In genomic region chr22:23639661-23640060, GRCh38 we compare ENCODE assay signal across 20 cellular contexts. TPM values are rescaled to one million over a fixed set of nuclear protein-coding genes. Genes with fewer than 3 reads are reported as not detected.
DNase-seq lines count a peak whose midpoint lies in the region; ATAC-seq and TF ChIP-seq lines count a peak whose summit lies in the region.
"Had no signal": no experiment of that assay in that cellular context is flagged by ENCODE, and none has a peak within 500 bp of the region (broad histone marks: within the 10 kb centered on the region; RNA-seq: fewer than 3 reads in every experiment).

No MANE protein-coding gene starts in this region.

- no peak overlapping the region for H3K27ac ChIP-seq in DND-41 (ENCODE audit: low read length)
- no peak overlapping the region for H3K27ac ChIP-seq in upper lobe of left lung
- no peak overlapping the region for H3K27ac ChIP-seq in WERI-Rb-1
- H3K27ac ChIP-seq in transverse colon = no peak overlapping the region

- no peak overlapping the region for H3K4me3 Mint-ChIP-seq in central memory CD8-positive, alpha-beta T cell
- no peak overlapping the region for H3K4me3 Mint-ChIP-seq in activated T-helper 1 cell treated with anti-CD3 and anti-CD28 coated beads, Interleukin-12 subunit alpha, Interleukin-12 subunit beta, Interleukin-2, Interleukin-4 antibody, amounts not matched to agents 30 ng/mL and 10 ng/mL and 1 ng/mL, durations not matched to agents 14 hours and 24 hours and 36 hours
- H3K4me3 Mint-ChIP-seq: CD4-positive, CD25-positive, alpha-beta regulatory T cell had no signal

- H3K36me3 Mint-ChIP-seq in central memory CD8-positive, alpha-beta T cell (ENCODE audit: insufficient read depth) = peaks cover 2% of the 10 kb centered on the region
- peaks cover 4% of the 10 kb centered on the region for H3K36me3 Mint-ChIP-seq in activated T-helper 1 cell treated with anti-CD3 and anti-CD28 coated beads, Interleukin-12 subunit alpha, Interleukin-12 subunit beta, Interleukin-2, Interleukin-4 antibody, amounts not matched to agents 30 ng/mL and 10 ng/mL and 1 ng/mL, durations not matched to agents 14 hours and 24 hours and 36 hours (ENCODE audit: low read depth)

- H3K4me3 ChIP-seq in DND-41 (ENCODE audit: low read depth in 1 of 2, low read length in 2 of 2) (no peak overlapping the region), upper lobe of left lung (no peak overlapping the region), WERI-Rb-1 (ENCODE audit: low read depth, low read length) (no peak overlapping the region), transverse colon (no peak overlapping the region)

- DNase-seq in DND-41 = no peak
- DNase-seq in central memory CD8-positive, alpha-beta T cell (ENCODE audit: low spot score in 2 of 2) = no peak
- DNase-seq in mesenteric fat pad (ENCODE audit: low spot score) = peak; percentile 47
- DNase-seq in upper lobe of left lung = no peak
- DNase-seq in WERI-Rb-1 = no peak
- DNase-seq in transverse colon = no peak
- DNase-seq in activated T-helper 1 cell treated with anti-CD3 and anti-CD28 coated beads, Interleukin-12 subunit alpha, Interleukin-12 subunit beta, Interleukin-2, Interleukin-4 antibody, amounts not matched to agents 30 ng/mL and 10 ng/mL and 1 ng/mL, durations not matched to agents 14 hours and 24 hours and 36 hours (ENCODE audit: low spot score) = no peak
- DNase-seq: CD4-positive, CD25-positive, alpha-beta regulatory T cell; Karpas-422; MV-4-11; NCI-H1105 treated with DMSO at 0.1 percent for 48 hours; NCI-H2029 treated with DMSO at 0.1 percent for 48 hours; NCI-H345; NCI-H524; NCI-H774; NK-92 treated with Interleukin-12 subunit alpha and Interleukin-12 subunit beta, amount 100 ng/mL, for 24 hours had no signal

- TF ChIP-seq EP300 in upper lobe of left lung (IDR thresholded peaks at IDR 0.05) = no peak
- TF ChIP-seq EP300 in transverse colon (IDR thresholded peaks at IDR 0.05; ENCODE audit: low read depth) = no peak

- peak overlapping the region; percentile 30 for H3K27ac Mint-ChIP-seq in central memory CD8-positive, alpha-beta T cell (ENCODE audit: low read depth)
- H3K27ac Mint-ChIP-seq in activated T-helper 1 cell treated with anti-CD3 and anti-CD28 coated beads, Interleukin-12 subunit alpha, Interleukin-12 subunit beta, Interleukin-2, Interleukin-4 antibody, amounts not matched to agents 30 ng/mL and 10 ng/mL and 1 ng/mL, durations not matched to agents 14 hours and 24 hours and 36 hours = no peak overlapping the region
- H3K27ac Mint-ChIP-seq: CD4-positive, CD25-positive, alpha-beta regulatory T cell had no signal

- intact Hi-C loops in transverse colon (cut with DNase I; ENCODE audit: low total_unique reads) = no loop called here
- intact Hi-C loops in activated T-helper 1 cell treated with anti-CD3 and anti-CD28 coated beads, Interleukin-12 subunit alpha, Interleukin-12 subunit beta, Interleukin-2, Interleukin-4 antibody, amounts not matched to agents 30 ng/mL and 10 ng/mL and 1 ng/mL, durations not matched to agents 14 hours and 24 hours and 36 hours (cut with micrococcal nuclease) = no loop called here

- H4K20me1 ChIP-seq in DND-41 (ENCODE audit: insufficient read depth, low read length) = no peaks in the 10 kb centered on the region

- no peaks in the 10 kb centered on the region for H3K9me3 ChIP-seq in DND-41 (ENCODE audit: insufficient read depth, low read length, severe bottlenecking)
- H3K9me3 ChIP-seq in upper lobe of left lung = no peaks in the 10 kb centered on the region
- H3K9me3 ChIP-seq in WERI-Rb-1 (ENCODE audit: severe bottlenecking) = no peaks in the 10 kb centered on the region
- no peaks in the 10 kb centered on the region for H3K9me3 ChIP-seq in transverse colon
- H3K9me3 ChIP-seq: BE2C had no signal

- TF ChIP-seq POLR2A in upper lobe of left lung (IDR thresholded peaks at IDR 0.05) = no peak
- no peak for TF ChIP-seq POLR2A in transverse colon (IDR thresholded peaks at IDR 0.05)

- H3K27me3 Mint-ChIP-seq in central memory CD8-positive, alpha-beta T cell = no peaks in the 10 kb centered on the region
- no peaks in the 10 kb centered on the region for H3K27me3 Mint-ChIP-seq in activated T-helper 1 cell treated with anti-CD3 and anti-CD28 coated beads, Interleukin-12 subunit alpha, Interleukin-12 subunit beta, Interleukin-2, Interleukin-4 antibody, amounts not matched to agents 30 ng/mL and 10 ng/mL and 1 ng/mL, durations not matched to agents 14 hours and 24 hours and 36 hours (ENCODE audit: insufficient read depth)
- H3K27me3 Mint-ChIP-seq: CD4-positive, CD25-positive, alpha-beta regulatory T cell had no signal

- WGBS in upper lobe of left lung, 2 donors = 89 to 96% methylated on average over 4 to 7 of the region's 7 CpGs
- WGBS in transverse colon (ENCODE audit: low coverage in 1 of 2), 2 donors = 92% methylated on average over 7 of the region's 7 CpGs; no CpG with 5 or more reads in 1 of the 2 donors

- H3K27me3 ChIP-seq in DND-41 (ENCODE audit: insufficient read depth, low read length, poor library complexity) (no peaks in the 10 kb centered on the region), upper lobe of left lung (no peaks in the 10 kb centered on the region), WERI-Rb-1 (ENCODE audit: insufficient read depth, low read depth, severe bottlenecking) (no peaks in the 10 kb centered on the region), transverse colon (no peaks in the 10 kb centered on the region)
- H3K27me3 ChIP-seq: BE2C had no signal

- no peak overlapping the region for H3K4me2 ChIP-seq in DND-41 (ENCODE audit: insufficient read depth, low read length)

- peak; percentile 12; the same call in 1 of the 3 replicates for ATAC-seq in DND-41 (ENCODE audit: insufficient read depth, low read depth)
- ATAC-seq in central memory CD8-positive, alpha-beta T cell (replicated peaks; ENCODE audit: extremely low read depth, poor library complexity, severe bottlenecking) = no peak
- peak; percentile 19 to 34 for ATAC-seq in upper lobe of left lung (ENCODE audit: low FRiP score in 2 of 2)

- no peaks in the 10 kb centered on the region for H3K9me3 Mint-ChIP-seq in central memory CD8-positive, alpha-beta T cell
- H3K9me3 Mint-ChIP-seq in activated T-helper 1 cell treated with anti-CD3 and anti-CD28 coated beads, Interleukin-12 subunit alpha, Interleukin-12 subunit beta, Interleukin-2, Interleukin-4 antibody, amounts not matched to agents 30 ng/mL and 10 ng/mL and 1 ng/mL, durations not matched to agents 14 hours and 24 hours and 36 hours = no peaks in the 10 kb centered on the region
- H3K9me3 Mint-ChIP-seq: CD4-positive, CD25-positive, alpha-beta regulatory T cell had no signal

- no peak overlapping the region for H2AFZ ChIP-seq in DND-41 (ENCODE audit: low read depth, low read length)

- no peak for TF ChIP-seq CTCF in DND-41 (IDR thresholded peaks at IDR 0.05; ENCODE audit: borderline replicate concordance, extremely low read depth, low read length, poor library complexity, severe bottlenecking)
- no peak for TF ChIP-seq CTCF in upper lobe of left lung (IDR thresholded peaks at IDR 0.05)
- no peak for TF ChIP-seq CTCF in WERI-Rb-1 (IDR thresholded peaks at IDR 0.05; ENCODE audit: low read depth, low read length)
- no peak for TF ChIP-seq CTCF in transverse colon (IDR thresholded peaks at IDR 0.05)

- no peaks in the 10 kb centered on the region for H3K79me2 ChIP-seq in DND-41 (ENCODE audit: insufficient read depth, low read length)

- H3K4me1 Mint-ChIP-seq in central memory CD8-positive, alpha-beta T cell = no peaks in the 10 kb centered on the region
- no peaks in the 10 kb centered on the region for H3K4me1 Mint-ChIP-seq in activated T-helper 1 cell treated with anti-CD3 and anti-CD28 coated beads, Interleukin-12 subunit alpha, Interleukin-12 subunit beta, Interleukin-2, Interleukin-4 antibody, amounts not matched to agents 30 ng/mL and 10 ng/mL and 1 ng/mL, durations not matched to agents 14 hours and 24 hours and 36 hours (ENCODE audit: low read depth)

- H3K4me1 ChIP-seq in DND-41 (ENCODE audit: insufficient read depth, low read length) (no peaks in the 10 kb centered on the region), upper lobe of left lung (no peaks in the 10 kb centered on the region), transverse colon (no peaks in the 10 kb centered on the region)
- H3K4me1 ChIP-seq: BE2C had no signal

- in situ Hi-C loops in transverse colon (cut with MboI; ENCODE audit: low pct_ligation_motif_present in 1 of 4, low pct_unique_long_range_greater_than_20kb in 1 of 4, low sequenced_read_pairs in 3 of 4) = no loop called here

- H3K36me3 ChIP-seq in DND-41 (ENCODE audit: insufficient read depth, low read length) (no peaks in the 10 kb centered on the region; the same call in 1 of the 2 replicates), upper lobe of left lung (peaks cover 0 to 8% (median 0%) of the 10 kb centered on the region in 4 donors), WERI-Rb-1 (no peaks in the 10 kb centered on the region), transverse colon (no peaks in the 10 kb centered on the region)
- H3K36me3 ChIP-seq: BE2C had no signal

- no peak overlapping the region for H3K9ac ChIP-seq in DND-41 (ENCODE audit: low read depth, low read length)

RNA-seq across cellular contexts. Expression of gene DRICH1, which starts 7.5 kb away (rescaled TPM):
- 0.39 TPM for total RNA-seq in mesenteric fat pad
- total RNA-seq in upper lobe of left lung = 1 to 10 TPM in 1 of 6 donors, under 1 TPM in 4, not detected in 1; 0.30 to 5.8 (median 0.81) TPM
- total RNA-seq in transverse colon = 1 to 10 TPM in 1 of 4 donors, under 1 TPM in 2, not detected in 1; 0.48 to 7.8 (median 0.82) TPM
- total RNA-seq in activated T-helper 1 cell treated with anti-CD3 and anti-CD28 coated beads, Interleukin-12 subunit alpha, Interleukin-12 subunit beta, Interleukin-2, Interleukin-4 antibody, amounts not matched to agents 30 ng/mL and 10 ng/mL and 1 ng/mL, durations not matched to agents 14 hours and 24 hours and 36 hours = 0.34 and 0.65 TPM in 2 replicates
- total RNA-seq: CD4-positive, CD25-positive, alpha-beta regulatory T cell; H4; M059J had no signal

RNA-seq across cellular contexts. Expression of gene RGL4, which starts 51.2 kb away (rescaled TPM):
- 1.5 TPM for total RNA-seq in mesenteric fat pad
- 1 to 10 TPM in 4 of 6 donors, under 1 TPM in 1, not detected in 1; 0.67 to 4.0 (median 2.6) TPM for total RNA-seq in upper lobe of left lung
- 1 to 10 TPM in 1 of 4 donors, under 1 TPM in 1, not detected in 2; 0.82 to 1.1 TPM for total RNA-seq in transverse colon
- total RNA-seq in activated T-helper 1 cell treated with anti-CD3 and anti-CD28 coated beads, Interleukin-12 subunit alpha, Interleukin-12 subunit beta, Interleukin-2, Interleukin-4 antibody, amounts not matched to agents 30 ng/mL and 10 ng/mL and 1 ng/mL, durations not matched to agents 14 hours and 24 hours and 36 hours = 9.3 and 11.7 TPM in 2 replicates
- total RNA-seq: A673, H4, M059J had no signal

RNA-seq across cellular contexts. Expression of gene IGLL1, which starts 59.6 kb away (rescaled TPM):
- total RNA-seq in mesenteric fat pad = not detected
- total RNA-seq in upper lobe of left lung = not detected
- total RNA-seq in transverse colon = not detected
- not detected in 2 replicates for total RNA-seq in activated T-helper 1 cell treated with anti-CD3 and anti-CD28 coated beads, Interleukin-12 subunit alpha, Interleukin-12 subunit beta, Interleukin-2, Interleukin-4 antibody, amounts not matched to agents 30 ng/mL and 10 ng/mL and 1 ng/mL, durations not matched to agents 14 hours and 24 hours and 36 hours
- total RNA-seq: A673; CD4-positive, CD25-positive, alpha-beta regulatory T cell; H4; M059J had no signal
